19 cellular contexts compared by ENCODE assay signal in genomic region chr9:107314763-107315162, GRCh38. TPM values are rescaled to one million over a fixed set of nuclear protein-coding genes. Genes with fewer than 3 reads are reported as not detected.
A peak's percentile ranks its signal among the peaks of the same experiment; 100 is the strongest.
DNase-seq lines count a peak whose midpoint lies in the region; ATAC-seq and TF ChIP-seq lines count a peak whose summit lies in the region.
"Had no signal": no experiment of that assay in that cellular context is flagged by ENCODE, and none has a peak within 500 bp of the region (broad histone marks: within the 10 kb centered on the region; RNA-seq: fewer than 3 reads in every experiment).

No MANE protein-coding gene starts in this region.

- H3K27me3 Mint-ChIP-seq in activated naive CD8-positive, alpha-beta T cell treated with anti-CD3 and anti-CD28 coated beads, Interleukin-2, amount 10 ng/mL, durations not matched to agents 7 days and 5 days: no peaks in the 10 kb centered on the region
- no peaks in the 10 kb centered on the region for H3K27me3 Mint-ChIP-seq in activated naive CD8-positive, alpha-beta T cell treated with anti-CD3 and anti-CD28 coated beads for 36 hours
- H3K27me3 Mint-ChIP-seq in Calu3 (ENCODE audit: unreplicated experiment) (no peaks in the 10 kb centered on the region), osteocyte (ENCODE audit: unreplicated experiment) (no peaks in the 10 kb centered on the region)
- H3K27me3 Mint-ChIP-seq: CD4-positive, CD25-positive, alpha-beta regulatory T cell had no signal

- H4K20me1 ChIP-seq in MM.1S (ENCODE audit: insufficient read depth, low read length): peaks cover 20% of the 10 kb centered on the region

- H3K27ac Mint-ChIP-seq in activated naive CD8-positive, alpha-beta T cell treated with anti-CD3 and anti-CD28 coated beads, Interleukin-2, amount 10 ng/mL, durations not matched to agents 7 days and 5 days: peak overlapping the region; percentile 2
- H3K27ac Mint-ChIP-seq in activated naive CD8-positive, alpha-beta T cell treated with anti-CD3 and anti-CD28 coated beads for 36 hours: no peak overlapping the region
- H3K27ac Mint-ChIP-seq in Calu3 (ENCODE audit: unreplicated experiment) (no peak overlapping the region), osteocyte (ENCODE audit: unreplicated experiment) (peak overlapping the region; percentile 4)

- no peak overlapping the region for H3K9ac ChIP-seq in MM.1S (ENCODE audit: low read length)

- DNase-seq in activated naive CD8-positive, alpha-beta T cell treated with anti-CD3 and anti-CD28 coated beads, Interleukin-2, amount 10 ng/mL, durations not matched to agents 7 days and 5 days: no peak
- no peak for DNase-seq in activated naive CD8-positive, alpha-beta T cell treated with anti-CD3 and anti-CD28 coated beads for 36 hours
- no peak for DNase-seq in Calu3
- peak; percentile 26 for DNase-seq in MM.1S
- DNase-seq in osteocyte (ENCODE audit: extremely low spot score, unreplicated experiment): no peak
- no peak for DNase-seq in GM19238 (ENCODE audit: insufficient read length, low spot score)
- DNase-seq: CD4-positive, CD25-positive, alpha-beta regulatory T cell; DMS153; NCI-H1092; NCI-H146; NCI-H2029; NCI-H345; NCI-H524; NCI-H774 had no signal

- H3K4me1 Mint-ChIP-seq in activated naive CD8-positive, alpha-beta T cell treated with anti-CD3 and anti-CD28 coated beads, Interleukin-2, amount 10 ng/mL, durations not matched to agents 7 days and 5 days: peaks cover 32% of the 10 kb centered on the region
- H3K4me1 Mint-ChIP-seq in activated naive CD8-positive, alpha-beta T cell treated with anti-CD3 and anti-CD28 coated beads for 36 hours: peaks cover 50% of the 10 kb centered on the region
- H3K4me1 Mint-ChIP-seq in Calu3 (ENCODE audit: low read depth, unreplicated experiment) (peaks cover 21% of the 10 kb centered on the region), osteocyte (ENCODE audit: unreplicated experiment) (peaks cover 15% of the 10 kb centered on the region)

- no peak overlapping the region for H2AFZ ChIP-seq in MM.1S (ENCODE audit: low read length)

- no peaks in the 10 kb centered on the region for H3K9me3 Mint-ChIP-seq in activated naive CD8-positive, alpha-beta T cell treated with anti-CD3 and anti-CD28 coated beads, Interleukin-2, amount 10 ng/mL, durations not matched to agents 7 days and 5 days
- H3K9me3 Mint-ChIP-seq in activated naive CD8-positive, alpha-beta T cell treated with anti-CD3 and anti-CD28 coated beads for 36 hours: no peaks in the 10 kb centered on the region
- H3K9me3 Mint-ChIP-seq in Calu3 (ENCODE audit: low read depth, unreplicated experiment) (no peaks in the 10 kb centered on the region), osteocyte (ENCODE audit: unreplicated experiment) (no peaks in the 10 kb centered on the region)
- H3K9me3 Mint-ChIP-seq: CD4-positive, CD25-positive, alpha-beta regulatory T cell had no signal

- no peaks in the 10 kb centered on the region for H3K27me3 ChIP-seq in MM.1S (replicated peaks; ENCODE audit: insufficient read depth, low read length)

- POLR2A ChIA-PET in activated naive CD8-positive, alpha-beta T cell treated with anti-CD3 and anti-CD28 coated beads, Interleukin-2, amount 10 ng/mL, durations not matched to agents 7 days and 5 days (lab: Charles Lee): no interaction called here

- TF ChIP-seq CTCF in Calu3 (IDR thresholded peaks at IDR 0.05; ENCODE audit: unreplicated experiment) (no peak), MM.1S (IDR thresholded peaks at IDR 0.05; ENCODE audit: low read length) (no peak), osteocyte (IDR thresholded peaks at IDR 0.05) (no peak)

- peaks cover 96% of the 10 kb centered on the region for H3K79me2 ChIP-seq in MM.1S (ENCODE audit: low read length)

- no peak overlapping the region for H3K4me3 Mint-ChIP-seq in activated naive CD8-positive, alpha-beta T cell treated with anti-CD3 and anti-CD28 coated beads, Interleukin-2, amount 10 ng/mL, durations not matched to agents 7 days and 5 days
- no peak overlapping the region for H3K4me3 Mint-ChIP-seq in activated naive CD8-positive, alpha-beta T cell treated with anti-CD3 and anti-CD28 coated beads for 36 hours
- H3K4me3 Mint-ChIP-seq in Calu3 (ENCODE audit: low read depth, unreplicated experiment): no peak overlapping the region
- no peak overlapping the region for H3K4me3 Mint-ChIP-seq in osteocyte (ENCODE audit: unreplicated experiment)

- H3K36me3 ChIP-seq in MM.1S (replicated peaks; ENCODE audit: insufficient read depth, low read length): peaks cover 9% of the 10 kb centered on the region; the same call in 1 of the 2 replicates

- peak overlapping the region; percentile 37; the same call in 1 of the 2 replicates for H3K27ac ChIP-seq in MM.1S (ENCODE audit: low read length)

- H3K4me2 ChIP-seq in MM.1S (ENCODE audit: low read depth, low read length): no peak overlapping the region; the same call in 1 of the 2 replicates

- H3K4me3 ChIP-seq in MM.1S (ENCODE audit: low read length): no peak overlapping the region
- H3K4me3 ChIP-seq: K562 had no signal

- TSS peak; percentile 5 for BruUV-seq in Calu3 (replicated peaks; lab: Mats Ljungman, UMichigan)

- H3K9me2 ChIP-seq in MM.1S (replicated peaks; ENCODE audit: insufficient read depth, low read length): no peaks in the 10 kb centered on the region

- H3K36me3 Mint-ChIP-seq in activated naive CD8-positive, alpha-beta T cell treated with anti-CD3 and anti-CD28 coated beads, Interleukin-2, amount 10 ng/mL, durations not matched to agents 7 days and 5 days: peaks cover 57% of the 10 kb centered on the region
- peaks cover 61% of the 10 kb centered on the region for H3K36me3 Mint-ChIP-seq in activated naive CD8-positive, alpha-beta T cell treated with anti-CD3 and anti-CD28 coated beads for 36 hours
- H3K36me3 Mint-ChIP-seq in Calu3 (ENCODE audit: insufficient read depth, unreplicated experiment): peaks cover 35% of the 10 kb centered on the region
- H3K36me3 Mint-ChIP-seq in osteocyte (ENCODE audit: unreplicated experiment): peaks cover 59% of the 10 kb centered on the region

- no peaks in the 10 kb centered on the region for H3K9me3 ChIP-seq in MM.1S (replicated peaks; ENCODE audit: insufficient read depth, low read length)

- CTCF ChIA-PET in Calu3 (lab: Charles Lee): no interaction called here

- intact Hi-C loops in Calu3 (cut with micrococcal nuclease; ENCODE audit: unreplicated experiment): no loop called here

- ATAC-seq in activated naive CD8-positive, alpha-beta T cell treated with anti-CD3 and anti-CD28 coated beads, Interleukin-2, amount 10 ng/mL, durations not matched to agents 7 days and 5 days (ENCODE audit: low read depth): no peak
- ATAC-seq in HG02571 (IDR thresholded peaks at IDR 0.05; ENCODE audit: unreplicated experiment) (no peak), HG02852 (IDR thresholded peaks at IDR 0.05; ENCODE audit: unreplicated experiment) (no peak)
- ATAC-seq: K562, Panc1, SK-N-SH treated with all-trans-retinoic acid at 6 μM for 48 hours had no signal

- H3F3A ChIP-seq in MM.1S (ENCODE audit: insufficient read depth, low read length): 0 out of 2 replicates have a peak, but pooled peaks cover 5% of the 10 kb centered on the region

- H3K4me1 ChIP-seq in MM.1S (ENCODE audit: low read length): peaks cover 11% of the 10 kb centered on the region; the same call in 1 of the 2 replicates

RNA-seq across cellular contexts. Expression of gene RAD23B, which starts 31.7 kb away (rescaled TPM):
- 10 to 100 TPM; 86.4 to 86.7 TPM for total RNA-seq in activated naive CD8-positive, alpha-beta T cell treated with anti-CD3 and anti-CD28 coated beads, Interleukin-2, amount 10 ng/mL, durations not matched to agents 7 days and 5 days
- 100 to 1,000 TPM; 142 to 148 TPM for total RNA-seq in activated naive CD8-positive, alpha-beta T cell treated with anti-CD3 and anti-CD28 coated beads for 36 hours
- total RNA-seq in Calu3 (2022) (82.3 and 97.8 TPM in 2 replicates), osteocyte (125 and 126 TPM in 2 replicates)

Comparison
In these comparisons a context has a peak if more than half of its experiments do, and no peak if none do; other contexts are left out.
1. H3K27ac Mint-ChIP-seq: peak in activated naive CD8-positive, alpha-beta T cell treated with anti-CD3 and anti-CD28 coated beads, Interleukin-2, amount 10 ng/mL, durations not matched to agents 7 days and 5 days (single experiment) and osteocyte (single experiment); none in activated naive CD8-positive, alpha-beta T cell treated with anti-CD3 and anti-CD28 coated beads for 36 hours (single experiment) and Calu3 (single experiment).